In genomic region chr1:226314055-226314454, GRCh38 we compare ENCODE assay signal across 10 cellular contexts.
"Had no signal": no experiment of that assay in that cellular context is flagged by ENCODE, and none has a peak within 500 bp of the region (broad histone marks: within the 10 kb centered on the region; RNA-seq: fewer than 3 reads in every experiment).

No MANE protein-coding gene starts in this region.

- H3K4me2 ChIP-seq: KMS-11 had no signal

- ATAC-seq: HCT116 had no signal

- H3K4me3 ChIP-seq: GM23248, HAP-1 had no signal

- H3K36me3 ChIP-seq: HAP-1 had no signal

- H2AFZ ChIP-seq: GM23248 had no signal

- DNase-seq: GM23248, GOT3, H7, IMR-90, Karpas-422, KBM-7 had no signal

- H3K9ac ChIP-seq: GM23248, KMS-11 had no signal

- H3K9me3 ChIP-seq: HAP-1 had no signal

- H3K27ac ChIP-seq: GM23248, HL-60, KMS-11 had no signal
